ENCODE assay signal across 21 cellular contexts in the genomic region with DNA sequence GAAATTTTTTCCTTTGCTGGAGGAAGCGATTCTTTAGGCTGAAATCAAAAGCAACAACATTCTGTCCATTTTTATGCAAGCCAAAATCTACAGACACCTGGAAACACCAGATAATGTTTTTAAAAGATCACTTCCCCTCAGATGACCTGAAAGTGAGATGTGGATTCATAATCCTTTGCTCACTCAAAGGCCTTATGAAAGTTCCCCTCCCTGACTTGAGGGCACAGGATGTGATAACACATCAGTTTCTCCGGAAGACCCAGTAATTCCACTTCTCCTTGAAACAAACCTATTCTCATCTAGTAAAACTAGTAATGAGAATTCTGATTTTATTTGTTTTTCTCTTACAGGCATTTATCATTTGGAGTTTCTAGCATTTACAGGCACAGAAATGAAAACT.
A peak's percentile ranks its signal among the peaks of the same experiment; 100 is the strongest.
DNase-seq lines count a peak whose midpoint lies in the region; ATAC-seq and TF ChIP-seq lines count a peak whose summit lies in the region.
"Had no signal": no experiment of that assay in that cellular context is flagged by ENCODE, and none has a peak within 500 bp of the region (broad histone marks: within the 10 kb centered on the region; RNA-seq: fewer than 3 reads in every experiment).

No MANE protein-coding gene starts in this region.

- H2BK5ac ChIP-seq in IMR-90 (ENCODE audit: low read depth, low read length, poor library complexity, severe bottlenecking): no peak overlapping the region

- no peak overlapping the region for H2AK9ac ChIP-seq in IMR-90 (replicated peaks; ENCODE audit: low read depth, low read length, poor library complexity)

- H3K4me1 ChIP-seq in IMR-90 (ENCODE audit: control insufficient read depth, insufficient read depth, low read length) (no peaks in the 10 kb centered on the region), osteoblast (ENCODE audit: insufficient read depth, low read length) (peaks cover 8% of the 10 kb centered on the region), HAP-1 (peaks cover 10% of the 10 kb centered on the region), colonic mucosa (no peaks in the 10 kb centered on the region)
- H3K4me1 ChIP-seq: ascending aorta, left lung had no signal

- intact Hi-C loops in IMR-90 (cut with micrococcal nuclease): no loop called here
- intact Hi-C loops in colonic mucosa (cut with DNase I): no loop called here

- no peaks in the 10 kb centered on the region; the same call in 1 of the 2 replicates for H3K9me1 ChIP-seq in IMR-90 (ENCODE audit: insufficient read depth, low read length)

- H2BK15ac ChIP-seq in IMR-90 (ENCODE audit: low read depth, low read length): no peak overlapping the region

- in situ Hi-C loops in IMR-90 (cut with MboI; ENCODE audit: low sequenced_read_pairs) (no loop called here), HAP-1 (cut with MboI; ENCODE audit: low sequenced_read_pairs) (no loop called here)

- no peak for TF ChIP-seq POLR2A in IMR-90 (IDR thresholded peaks at IDR 0.05; ENCODE audit: low read depth, low read length)

- TF ChIP-seq CTCF in IMR-90 (conservative IDR thresholded peaks at IDR 0.05; ENCODE audit: low read depth, low read length) (no peak), osteoblast (IDR thresholded peaks at IDR 0.05; ENCODE audit: extremely low read depth, low read depth, low read length) (no peak), colonic mucosa (IDR thresholded peaks at IDR 0.05) (no peak)

- no peak overlapping the region for H2BK20ac ChIP-seq in IMR-90 (ENCODE audit: low read depth, low read length)

- no peak overlapping the region for H3K4ac ChIP-seq in IMR-90 (ENCODE audit: low read depth, low read length)

- no peak overlapping the region for H4K91ac ChIP-seq in IMR-90 (ENCODE audit: insufficient read depth, low read depth, low read length)

- H3K18ac ChIP-seq in IMR-90 (ENCODE audit: low read depth, low read length): no peak overlapping the region

- H3K4me3 ChIP-seq in IMR-90 (ENCODE audit: insufficient read depth, low read depth, low read length): no peak overlapping the region
- no peak overlapping the region for H3K4me3 ChIP-seq in osteoblast (ENCODE audit: insufficient read depth, low read length)
- H3K4me3 ChIP-seq in HAP-1: no peak overlapping the region
- no peak overlapping the region for H3K4me3 ChIP-seq in colonic mucosa
- H3K4me3 ChIP-seq: ascending aorta, left lung had no signal

- H2AFZ ChIP-seq in IMR-90 (replicated peaks; ENCODE audit: low read length, poor library complexity): no peak overlapping the region
- H2AFZ ChIP-seq in osteoblast (ENCODE audit: low read length): peak overlapping the region; percentile 73

- H3K9ac ChIP-seq in IMR-90 (ENCODE audit: low read depth, low read length) (no peak overlapping the region), colonic mucosa (ENCODE audit: low read depth in 2 of 2, low read length in 2 of 2) (no peak overlapping the region)

- POLR2A ChIA-PET in IMR-90 (lab: Charles Lee; ENCODE audit: unreplicated experiment): interaction anchor here (0.6 kb wide), 1 partner anchor 409 kb away, joined by 7 read pairs; no protein-coding TSS in a partner anchor

- dilution Hi-C loops in IMR-90 (cut with HindIII; ENCODE audit: low sequenced_read_pairs, unreplicated experiment): no loop called here

- BruUV-seq in IMR-90 (replicated peaks; lab: Mats Ljungman, UMichigan): no TSS peak

- no CpG with 5 or more reads among the region's 2 CpGs for WGBS in IMR-90 (ENCODE audit: extremely low coverage in 2 of 2, insufficient read length in 1 of 2), 2 experiments

- H3K4me2 ChIP-seq in IMR-90 (ENCODE audit: low read depth, low read length) (no peak overlapping the region), osteoblast (ENCODE audit: insufficient read depth, low read length) (no peak overlapping the region)

- no peaks in the 10 kb centered on the region for H3K36me3 ChIP-seq in IMR-90 (ENCODE audit: control insufficient read depth, insufficient read depth, low read length)
- H3K36me3 ChIP-seq in osteoblast (ENCODE audit: insufficient read depth, low read length): no peaks in the 10 kb centered on the region
- no peaks in the 10 kb centered on the region for H3K36me3 ChIP-seq in HAP-1 (replicated peaks)
- no peaks in the 10 kb centered on the region for H3K36me3 ChIP-seq in colonic mucosa
- H3K36me3 ChIP-seq: ascending aorta, left lung, neutrophil had no signal

- no peak overlapping the region for H3K56ac ChIP-seq in IMR-90 (ENCODE audit: extremely low read depth, insufficient read depth, low read length)

- H2AK5ac ChIP-seq in IMR-90 (ENCODE audit: low read depth, low read length): no peak overlapping the region

- H3K14ac ChIP-seq in IMR-90 (replicated peaks; ENCODE audit: low read depth, low read length): no peak overlapping the region

- no peak overlapping the region for H3K23ac ChIP-seq in IMR-90 (ENCODE audit: low read depth, low read length)

- DNase-seq in IMR-90 (no peak), osteoblast (ENCODE audit: insufficient read length, low spot score, missing footprints) (no peak), HAP-1 (ENCODE audit: low spot score in 2 of 2) (no peak), colonic mucosa (no peak)
- DNase-seq in stimulated activated CD4-positive, alpha-beta T cell treated with anti-CD3 and anti-CD28 coated beads, Interleukin-2, amount 100 ng/mL, for 48 hours: no peak
- DNase-seq: activated CD4-positive, alpha-beta T cell treated with anti-CD3 and anti-CD28 coated beads, Interleukin-2, amount 50 U/mL, for 48 hours; activated CD8-positive, alpha-beta memory T cell treated with anti-CD3 and anti-CD28 coated beads, Interleukin-2, amount 50 U/mL, for 4 hours; CD4-positive, CD25-positive, alpha-beta regulatory T cell; central memory CD4-positive, alpha-beta T cell; dermis blood vessel endothelial cell; DMS 273 treated with DMSO at 0.1 percent for 48 hours; HCEC 1CT; hypothalamus; left lung; NCI-H1092 treated with DMSO at 0.1 percent for 48 hours; NCI-H1930 had no signal

- H2BK120ac ChIP-seq in IMR-90 (ENCODE audit: low read depth, low read length): peak overlapping the region; percentile 32; the same call in 1 of the 2 replicates

- ATAC-seq in GM18867 (IDR thresholded peaks at IDR 0.05; ENCODE audit: unreplicated experiment): peak; percentile 77
- peak; percentile 75 for ATAC-seq in HG02610 (IDR thresholded peaks at IDR 0.05; ENCODE audit: unreplicated experiment)
- ATAC-seq in IMR-90 (ENCODE audit: low read depth): no peak
- ATAC-seq: left lung, Right ventricle myocardium inferior had no signal

- H3K27ac ChIP-seq in IMR-90 (ENCODE audit: insufficient read depth, low read length): no peak overlapping the region
- H3K27ac ChIP-seq in osteoblast (ENCODE audit: low read depth, low read length): no peak overlapping the region
- no peak overlapping the region for H3K27ac ChIP-seq in colonic mucosa
- H3K27ac ChIP-seq: left lung, neutrophil had no signal

- no peaks in the 10 kb centered on the region for H3K79me1 ChIP-seq in IMR-90 (ENCODE audit: low read depth in 1 of 2, low read length in 2 of 2)

- no peak overlapping the region for H4K5ac ChIP-seq in IMR-90 (ENCODE audit: low read depth, low read length)

- H4K8ac ChIP-seq in IMR-90 (ENCODE audit: low read depth in 2 of 2, low read length in 2 of 2): no peak overlapping the region

- CTCF ChIA-PET in IMR-90 (lab: Yijun Ruan, JAX): no interaction called here

- H3K27me3 ChIP-seq in IMR-90 (ENCODE audit: control insufficient read depth, insufficient read depth, low read length): no peaks in the 10 kb centered on the region
- H3K27me3 ChIP-seq in osteoblast (ENCODE audit: insufficient read depth, low read length): no peaks in the 10 kb centered on the region
- no peaks in the 10 kb centered on the region for H3K27me3 ChIP-seq in HAP-1 (ENCODE audit: low read depth)
- H3K27me3 ChIP-seq in colonic mucosa: no peaks in the 10 kb centered on the region
- H3K27me3 ChIP-seq: ascending aorta, left lung, neutrophil had no signal

- no peaks in the 10 kb centered on the region for H3K79me2 ChIP-seq in osteoblast (ENCODE audit: insufficient read depth, low read length)

- H4K20me1 ChIP-seq in IMR-90 (ENCODE audit: insufficient read depth, low read length) (no peaks in the 10 kb centered on the region), osteoblast (ENCODE audit: insufficient read depth, low read length) (no peaks in the 10 kb centered on the region)

- TF ChIP-seq RAD21 in IMR-90 (IDR thresholded peaks at IDR 0.05; ENCODE audit: low read length): no peak

- H3K9me3 ChIP-seq in IMR-90 (ENCODE audit: control insufficient read depth, insufficient read depth, low read length) (no peaks in the 10 kb centered on the region), osteoblast (ENCODE audit: low read depth, low read length) (no peaks in the 10 kb centered on the region), HAP-1 (no peaks in the 10 kb centered on the region), colonic mucosa (no peaks in the 10 kb centered on the region)
- H3K9me3 ChIP-seq: ascending aorta, left lung, neutrophil had no signal

TF ChIP-seq in IMR-90, 13 proteins besides CTCF, POLR2A, EP300 and RAD21:
- TF ChIP-seq CHD1 (IDR thresholded peaks at IDR 0.05; ENCODE audit: low read depth, low read length) (no peak), FOS (IDR thresholded peaks at IDR 0.05; ENCODE audit: low read depth, low read length) (no peak), NFE2L2 (IDR thresholded peaks at IDR 0.05; ENCODE audit: low read depth, low read length) (no peak)
